ENCODE assay signal across 6 cellular contexts in the genomic region with DNA sequence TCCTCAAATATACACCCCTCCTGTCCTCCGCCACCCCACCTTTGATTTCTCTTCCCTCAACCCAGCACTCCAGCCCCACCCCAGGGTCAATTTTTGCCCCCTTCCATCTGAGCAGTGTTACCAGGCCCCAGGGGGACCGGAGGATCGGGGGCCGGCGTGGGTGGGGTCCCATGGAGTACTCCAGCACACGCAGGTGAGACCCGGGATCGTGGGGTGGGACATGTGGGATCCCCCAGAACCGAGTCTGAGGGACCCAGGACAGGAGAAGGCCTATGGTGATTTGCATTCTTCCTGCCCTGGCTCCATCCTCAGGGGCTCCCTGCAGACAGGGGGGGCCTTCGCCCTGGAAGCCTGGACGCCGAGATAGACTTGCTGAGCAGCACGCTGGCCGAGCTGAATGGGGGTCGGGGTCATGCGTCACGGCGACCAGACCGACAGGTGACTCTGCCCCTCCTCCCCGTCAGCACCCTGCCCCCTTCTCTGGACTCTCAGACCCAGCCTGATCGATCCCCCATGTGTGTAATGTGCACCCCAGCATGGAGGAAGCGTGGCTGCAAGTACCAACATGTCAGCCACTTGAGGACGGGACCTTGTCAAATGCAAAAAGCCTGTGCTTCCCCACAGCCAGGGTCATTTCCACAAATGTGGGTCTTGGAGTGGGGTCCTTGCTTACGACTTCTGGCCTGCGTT. TPM values are rescaled to one million over a fixed set of nuclear protein-coding genes. Genes with fewer than 3 reads are reported as not detected.
A peak's percentile ranks its signal among the peaks of the same experiment; 100 is the strongest.
DNase-seq lines count a peak whose midpoint lies in the region; ATAC-seq and TF ChIP-seq lines count a peak whose summit lies in the region.

No MANE protein-coding gene starts in this region.

- peaks cover 14% of the 10 kb centered on the region for H3K36me3 Mint-ChIP-seq in progenitor cell of endocrine pancreas (ENCODE audit: insufficient read depth)

- H3K4me3 ChIP-seq in colonic mucosa = peak overlapping the region; percentile 90

- H3K27ac Mint-ChIP-seq in progenitor cell of endocrine pancreas = peak overlapping the region; percentile 95

- peak overlapping the region; percentile 94 for H3K27ac ChIP-seq in colonic mucosa

- no peaks in the 10 kb centered on the region for H3K27me3 ChIP-seq in colonic mucosa

- H3K9ac ChIP-seq in colonic mucosa (ENCODE audit: low read depth in 2 of 2, low read length in 2 of 2) = peak overlapping the region; percentile 96 to 97

- H3K4me3 Mint-ChIP-seq in progenitor cell of endocrine pancreas (ENCODE audit: low read depth) = peak overlapping the region; percentile 93

- H3K9me3 ChIP-seq in colonic mucosa = no peaks in the 10 kb centered on the region

- intact Hi-C loops in colonic mucosa (cut with DNase I) = no loop called here

- ATAC-seq in HG03045 (IDR thresholded peaks at IDR 0.05; ENCODE audit: unreplicated experiment) = peak; percentile 18

- TF ChIP-seq CTCF in colonic mucosa (IDR thresholded peaks at IDR 0.05) (no peak), progenitor cell of endocrine pancreas (IDR thresholded peaks at IDR 0.05; ENCODE audit: unreplicated experiment) (no peak)

- DNase-seq in colonic mucosa = no peak
- peak; percentile 45 for DNase-seq in progenitor cell of endocrine pancreas (ENCODE audit: low spot score, unreplicated experiment)
- DNase-seq in NCI-H1694 (lab: John Stamatoyannopoulos, UW) = no peak
- DNase-seq in stimulated activated CD4-positive, alpha-beta T cell treated with anti-CD3 and anti-CD28 coated beads, Interleukin-1b, Interleukin-23, amount 100 ng/mL, for 48 hours = no peak
- DNase-seq in AML-193 (lab: John Stamatoyannopoulos, UW) = no peak

- peaks cover 7% of the 10 kb centered on the region for H3K4me1 Mint-ChIP-seq in progenitor cell of endocrine pancreas (ENCODE audit: low read depth)

- no peaks in the 10 kb centered on the region for H3K36me3 ChIP-seq in colonic mucosa

- H3K4me1 ChIP-seq in colonic mucosa = peaks cover 6% of the 10 kb centered on the region

- H3K9me3 Mint-ChIP-seq in progenitor cell of endocrine pancreas (ENCODE audit: low read depth) = no peaks in the 10 kb centered on the region

- H3K27me3 Mint-ChIP-seq in progenitor cell of endocrine pancreas = no peaks in the 10 kb centered on the region

RNA-seq across cellular contexts. Expression of a gene that starts 0.8 kb away (rescaled TPM):
- total RNA-seq in colonic mucosa (10 to 100 TPM; 34.8 to 40.2 TPM), progenitor cell of endocrine pancreas (76.9 and 87.0 TPM in 2 replicates)

RNA-seq across cellular contexts. Expression of a gene that starts 7.0 kb away (rescaled TPM):
- total RNA-seq in colonic mucosa = 100 to 1,000 TPM; 114 to 204 TPM
- 293 and 302 TPM in 2 replicates for total RNA-seq in progenitor cell of endocrine pancreas

RNA-seq across cellular contexts. Expression of a gene that starts 15.4 kb away (rescaled TPM):
- total RNA-seq in colonic mucosa (10 to 100 TPM; 24.1 to 35.9 TPM), progenitor cell of endocrine pancreas (57.9 and 62.6 TPM in 2 replicates)

RNA-seq across cellular contexts. Expression of a gene that starts 21.6 kb away (rescaled TPM):
- 1 to 10 TPM; 2.1 to 4.4 TPM for total RNA-seq in colonic mucosa
- total RNA-seq in progenitor cell of endocrine pancreas = 2.3 and 3.5 TPM in 2 replicates

RNA-seq across cellular contexts. Expression of a gene that starts 27.7 kb away (rescaled TPM):
- 10 to 100 TPM in 1 of 2 donors, 1 to 10 TPM in 1; 5.3 to 11.7 TPM for total RNA-seq in colonic mucosa
- total RNA-seq in progenitor cell of endocrine pancreas = 4.0 and 5.1 TPM in 2 replicates
